ENCODE assay signal across 8 cellular contexts in genomic region chr1:198686069-198686728, GRCh38.
DNase-seq lines count a peak whose midpoint lies in the region; ATAC-seq, FAIRE-seq and TF ChIP-seq lines count a peak whose summit lies in the region.

No MANE protein-coding gene starts in this region.

- H3K4me2 ChIP-seq in SU-DHL-6 (ENCODE audit: low read depth, low read length, poor library complexity, severe bottlenecking): peak overlapping the region; percentile 95

- no peaks in the 10 kb centered on the region for H3K27me3 ChIP-seq in SU-DHL-6 (ENCODE audit: low read length)

- H3K9me3 ChIP-seq in SU-DHL-6 (ENCODE audit: insufficient read depth, low read length): no peaks in the 10 kb centered on the region

- peak; percentile 98 for FAIRE-seq in D721Med (lab: Jason Lieb, UNC)

- H2AFZ ChIP-seq in SU-DHL-6 (ENCODE audit: low read depth, low read length, severe bottlenecking): no peak overlapping the region

- no peak for ATAC-seq in HG02884 (IDR thresholded peaks at IDR 0.05; ENCODE audit: unreplicated experiment)
- no peak for ATAC-seq in HG02840 (IDR thresholded peaks at IDR 0.05; ENCODE audit: low FRiP score, unreplicated experiment)
- no peak for ATAC-seq in GM18498 (IDR thresholded peaks at IDR 0.05; ENCODE audit: unreplicated experiment)
- ATAC-seq in GM19455 (IDR thresholded peaks at IDR 0.05; ENCODE audit: unreplicated experiment): no peak

- peak; percentile 76 for TF ChIP-seq CTCF in D721Med (IDR thresholded peaks at IDR 0.05; ENCODE audit: insufficient read depth, missing control alignments)
- peak; percentile 26 for TF ChIP-seq CTCF in SU-DHL-6 (IDR thresholded peaks at IDR 0.05; ENCODE audit: insufficient read depth, low read length, poor library complexity, severe bottlenecking)

- peak overlapping the region; percentile 99 for H3K27ac ChIP-seq in SU-DHL-6 (ENCODE audit: low read depth, low read length)

- H3K9me2 ChIP-seq in SU-DHL-6 (replicated peaks; ENCODE audit: insufficient read depth, low read length): no peaks in the 10 kb centered on the region

- no peaks in the 10 kb centered on the region for H4K20me1 ChIP-seq in SU-DHL-6 (ENCODE audit: low read depth, low read length)

- no peak overlapping the region for H3K4me3 ChIP-seq in SU-DHL-6 (ENCODE audit: insufficient read depth, low read length, poor library complexity, severe bottlenecking)

- H3K9ac ChIP-seq in SU-DHL-6 (ENCODE audit: low read length): 0 out of 2 replicates have a peak overlapping the region, but pooled peaks have one; percentile 59

- in situ Hi-C loops in KBM-7 (cut with MboI; ENCODE audit: low pct_unique_long_range_greater_than_20kb, low sequenced_read_pairs): no loop called here

- H3K79me2 ChIP-seq in SU-DHL-6 (ENCODE audit: insufficient read depth, low read length): peaks cover 93% of the 10 kb centered on the region

- DNase-seq in D721Med (ENCODE audit: insufficient read length, low spot score): no peak
- DNase-seq in KBM-7: peak; percentile 66
- DNase-seq in globus pallidus (ENCODE audit: low spot score): peak; percentile 16

- H3F3A ChIP-seq in SU-DHL-6 (ENCODE audit: insufficient read depth): peaks cover 56% of the 10 kb centered on the region

- peaks cover 18% of the 10 kb centered on the region; the same call in 1 of the 2 replicates for H3K36me3 ChIP-seq in SU-DHL-6 (ENCODE audit: low read length)
